Comparison of ENCODE assay signal across 8 cellular contexts in genomic region chr15:90143176-90143655, GRCh38. TPM values are rescaled to one million over a fixed set of nuclear protein-coding genes. Genes with fewer than 3 reads are reported as not detected.
A peak's percentile ranks its signal among the peaks of the same experiment; 100 is the strongest.
DNase-seq lines count a peak whose midpoint lies in the region; ATAC-seq and TF ChIP-seq lines count a peak whose summit lies in the region.

No MANE protein-coding gene starts in this region.

- TF ChIP-seq CTCF in GM12864 (IDR thresholded peaks at IDR 0.05; ENCODE audit: low read depth, low read length, missing control alignments) (peak; percentile 84), Panc1 (IDR thresholded peaks at IDR 0.05) (peak; percentile 97), foreskin keratinocyte (conservative IDR thresholded peaks at IDR 0.05) (peak; percentile 91), parathyroid adenoma (IDR thresholded peaks at IDR 0.05) (peak; percentile 59), ascending aorta (IDR thresholded peaks at IDR 0.05) (peak in 1 of 3 experiments; percentile 41)

- peaks cover 0 to 1% of the 10 kb centered on the region in 2 donors for H3K36me3 Mint-ChIP-seq in activated T-cell treated with anti-CD3 and anti-CD28 coated beads, Interleukin-2, amount 50 U/mL, for 72 hours (ENCODE audit: insufficient read depth in 2 of 2)

- H3K27me3 ChIP-seq in Panc1 (ENCODE audit: control insufficient read depth, insufficient read depth, low read length) (no peaks in the 10 kb centered on the region), foreskin keratinocyte (no peaks in the 10 kb centered on the region), parathyroid adenoma (ENCODE audit: control insufficient read depth, insufficient read depth, low read length) (no peaks in the 10 kb centered on the region), ascending aorta (no peaks in the 10 kb centered on the region)

- POLR2A ChIA-PET in Panc1 (lab: Charles Lee): interaction anchor here (0.7 kb wide), 3 partner anchors 58 to 177 kb away, joined by 3 to 7 read pairs (median 5); partner anchors contain the start of gene SEMA4B

- peak; percentile 99 for ATAC-seq in Panc1
- ATAC-seq in activated T-cell treated with anti-CD3 and anti-CD28 coated beads, Interleukin-2, amount 50 U/mL, for 72 hours (replicated peaks in 1 of 2): peak; percentile 93 to 94
- ATAC-seq in foreskin keratinocyte: peak; percentile 88
- no peak for ATAC-seq in GM21515 (IDR thresholded peaks at IDR 0.05; ENCODE audit: unreplicated experiment)

- H3K27ac Mint-ChIP-seq in activated T-cell treated with anti-CD3 and anti-CD28 coated beads, Interleukin-2, amount 50 U/mL, for 72 hours: peak overlapping the region; percentile 22

- H3K9me3 ChIP-seq in Panc1 (ENCODE audit: control insufficient read depth, insufficient read depth, low read depth, low read length): no peaks in the 10 kb centered on the region
- H3K9me3 ChIP-seq in parathyroid adenoma (ENCODE audit: control insufficient read depth, low read length): no peaks in the 10 kb centered on the region
- no peaks in the 10 kb centered on the region for H3K9me3 ChIP-seq in ascending aorta

- H3K4me1 ChIP-seq in Panc1 (ENCODE audit: control insufficient read depth, insufficient read depth, low read length) (peaks cover 17% of the 10 kb centered on the region), foreskin keratinocyte (no peaks in the 10 kb centered on the region), parathyroid adenoma (no peaks in the 10 kb centered on the region), ascending aorta (no peaks in the 10 kb centered on the region)

- H3K27ac ChIP-seq in Panc1 (ENCODE audit: low read length): peak overlapping the region; percentile 83
- H3K27ac ChIP-seq in foreskin keratinocyte: no peak overlapping the region
- H3K27ac ChIP-seq in parathyroid adenoma: no peak overlapping the region
- no peak overlapping the region for H3K27ac ChIP-seq in ascending aorta

- in situ Hi-C loops in Panc1 (cut with HindIII; ENCODE audit: low pct_unique_long_range_greater_than_20kb, low sequenced_read_pairs): no loop called here

- no peak for DNase-seq in GM12864 (ENCODE audit: low read depth)
- DNase-seq in HPDE6-E6E7 (ENCODE audit: extremely low spot score): peak; percentile 64
- peak; percentile 50 for DNase-seq in Panc1 (ENCODE audit: low read depth, low spot score)
- peak; percentile 83 to 85 for DNase-seq in activated T-cell treated with anti-CD3 and anti-CD28 coated beads, Interleukin-2, amount 50 U/mL, for 72 hours
- peak; percentile 19 to 42 for DNase-seq in foreskin keratinocyte
- DNase-seq in ascending aorta (ENCODE audit: low spot score in 2 of 2): no peak

- no peak overlapping the region for H3K9ac ChIP-seq in parathyroid adenoma

- intact Hi-C loops in Panc1 (cut with micrococcal nuclease; ENCODE audit: unreplicated experiment) (loop anchor here (2.0 kb wide), 1 partner anchor 144 kb away; no protein-coding TSS in a partner anchor), ascending aorta (cut with DNase I) (no loop called here)

- H3K4me3 Mint-ChIP-seq in activated T-cell treated with anti-CD3 and anti-CD28 coated beads, Interleukin-2, amount 50 U/mL, for 72 hours: peak overlapping the region; percentile 59 to 74

- no peaks in the 10 kb centered on the region for H3K9me3 Mint-ChIP-seq in activated T-cell treated with anti-CD3 and anti-CD28 coated beads, Interleukin-2, amount 50 U/mL, for 72 hours

- H3K4me1 Mint-ChIP-seq in activated T-cell treated with anti-CD3 and anti-CD28 coated beads, Interleukin-2, amount 50 U/mL, for 72 hours (ENCODE audit: low read depth): peaks cover 26% of the 10 kb centered on the region

- peak overlapping the region; percentile 72 for H2AFZ ChIP-seq in parathyroid adenoma

- H3K27me3 Mint-ChIP-seq in activated T-cell treated with anti-CD3 and anti-CD28 coated beads, Interleukin-2, amount 50 U/mL, for 72 hours (ENCODE audit: low read depth): no peaks in the 10 kb centered on the region

- no TSS peak for BruUV-seq in Panc1 (replicated peaks; lab: Mats Ljungman, UMichigan)

- H3K4me2 ChIP-seq in parathyroid adenoma (ENCODE audit: low read length): no peak overlapping the region

- H3K79me2 ChIP-seq in parathyroid adenoma: no peaks in the 10 kb centered on the region

- CTCF ChIA-PET in Panc1 (lab: Charles Lee): interaction anchor here (0.6 to 1.5 kb wide), 7 partner anchors 72 to 133 kb away, joined by 3 to 8 read pairs (median 6); partner anchors contain the start of gene TTLL13

- H3K36me3 ChIP-seq in Panc1 (ENCODE audit: control insufficient read depth, insufficient read depth, low read length): no peaks in the 10 kb centered on the region
- H3K36me3 ChIP-seq in parathyroid adenoma (ENCODE audit: control insufficient read depth, insufficient read depth, low read length): no peaks in the 10 kb centered on the region
- H3K36me3 ChIP-seq in ascending aorta: no peaks in the 10 kb centered on the region

- no peak overlapping the region for H3K4me3 ChIP-seq in GM12864 (ENCODE audit: low read depth, low read length)
- 0 out of 4 replicates have a peak overlapping the region, but pooled peaks of 1 of the 2 experiments have one; percentile 10 for H3K4me3 ChIP-seq in Panc1 (ENCODE audit: low read depth in 2 of 2, low read length in 2 of 2)
- H3K4me3 ChIP-seq in parathyroid adenoma (ENCODE audit: low read depth, low read length): no peak overlapping the region
- no peak overlapping the region for H3K4me3 ChIP-seq in ascending aorta

RNA-seq across cellular contexts. Expression of gene IDH2, which starts 40.9 kb away (rescaled TPM):
- total RNA-seq in Panc1 (2021; ENCODE audit: unreplicated experiment) (197 TPM), foreskin keratinocyte (60.1 and 69.6 TPM in 2 replicates), ascending aorta (49.7 TPM)
- 331 TPM for polyA plus RNA-seq in Panc1 (2012; ENCODE audit: insufficient read length)
- 100 to 1,000 TPM; 123 to 170 TPM for total RNA-seq in activated T-cell treated with anti-CD3 and anti-CD28 coated beads, Interleukin-2, amount 50 U/mL, for 72 hours
- polyA plus RNA-seq in foreskin keratinocyte: 75.0 and 88.2 TPM in 2 replicates

RNA-seq across cellular contexts. Expression of gene SEMA4B, which starts 57.9 kb away (rescaled TPM):
- total RNA-seq in Panc1 (2021; ENCODE audit: unreplicated experiment): 600 TPM
- 1,018 TPM for polyA plus RNA-seq in Panc1 (2012; ENCODE audit: insufficient read length)
- 10 to 100 TPM; 14.2 to 15.5 TPM for total RNA-seq in activated T-cell treated with anti-CD3 and anti-CD28 coated beads, Interleukin-2, amount 50 U/mL, for 72 hours
- 49.0 and 72.5 TPM in 2 replicates for total RNA-seq in foreskin keratinocyte
- 40.7 and 63.4 TPM in 2 replicates for polyA plus RNA-seq in foreskin keratinocyte
- total RNA-seq in ascending aorta: 51.2 TPM

Comparison
In these comparisons a context has a peak if more than half of its experiments do, and no peak if none do; other contexts are left out.
1. DNase-seq: peak in HPDE6-E6E7 (single experiment), Panc1 (single experiment), activated T-cell treated with anti-CD3 and anti-CD28 coated beads, Interleukin-2, amount 50 U/mL, for 72 hours (2 of 2) and foreskin keratinocyte (2 of 2); none in GM12864 (single experiment) and ascending aorta (0 of 2).